ENCODE assay signal across 8 cellular contexts in genomic region chr17:29760279-29760721, GRCh38.
DNase-seq lines count a peak whose midpoint lies in the region; ATAC-seq and TF ChIP-seq lines count a peak whose summit lies in the region.

No MANE protein-coding gene starts in this region.

- H3K4me1 ChIP-seq in SK-N-SH (ENCODE audit: control insufficient read depth in 1 of 2, insufficient read depth in 2 of 2, low read depth in 1 of 2, low read length in 1 of 2) (peaks cover 13 to 14% of the 10 kb centered on the region in 2 experiments; a peak in 3 of 4 replicates), left lung (peaks cover 0 to 41% of the 10 kb centered on the region in 2 donors)

- H3K27me3 ChIP-seq in SK-N-SH (ENCODE audit: insufficient read depth): no peaks in the 10 kb centered on the region
- H3K27me3 ChIP-seq in left lung: no peaks in the 10 kb centered on the region

- H3F3A ChIP-seq in SK-N-SH (replicated peaks; ENCODE audit: insufficient read depth): peaks cover 8% of the 10 kb centered on the region

- WGBS in SK-N-SH (ENCODE audit: low lambda C conversion rate): 14% methylated on average over 7 of the region's 7 CpGs

- no peaks in the 10 kb centered on the region for H4K20me1 ChIP-seq in SK-N-SH (ENCODE audit: insufficient read depth)

- no peaks in the 10 kb centered on the region for H3K9me2 ChIP-seq in SK-N-SH

- H2AFZ ChIP-seq in SK-N-SH (ENCODE audit: low read depth): no peak overlapping the region

- POLR2A ChIA-PET in SK-N-SH (lab: Yijun Ruan, JAX): interaction anchor here (0.6 to 1.5 kb wide), 6 partner anchors 17 to 192 kb away, joined by 3 to 5 read pairs (median 4); partner anchors contain the start of gene TP53I13

- TF ChIP-seq EP300 in SK-N-SH (IDR thresholded peaks at IDR 0.05; ENCODE audit: borderline replicate concordance in 1 of 2, low read depth in 1 of 2, low read length in 1 of 2): no peak

- H3K4me3 ChIP-seq in SK-N-SH (ENCODE audit: low read depth in 2 of 2, low read length in 1 of 2) (peak overlapping the region; percentile 80 to 87), astrocyte of the cerebellum (ENCODE audit: low read depth, low read length) (peak overlapping the region; percentile 66), left lung (peak overlapping the region; percentile 83)

- in situ Hi-C loops in astrocyte of the cerebellum (cut with HindIII; ENCODE audit: low sequenced_read_pairs): no loop called here

- H3K9ac ChIP-seq in SK-N-SH: peak overlapping the region; percentile 66; the same call in 1 of the 2 replicates

- H3K36me3 ChIP-seq in SK-N-SH (replicated peaks in 1 of 2; ENCODE audit: control insufficient read depth in 1 of 2, insufficient read depth in 2 of 2, low read length in 1 of 2) (peaks cover 0 to 4% of the 10 kb centered on the region in 2 experiments), left lung (peaks cover 0 to 11% of the 10 kb centered on the region in 2 donors)

- TF ChIP-seq CTCF in SK-N-SH (IDR thresholded peaks at IDR 0.05) (no peak), astrocyte of the cerebellum (IDR thresholded peaks at IDR 0.05; ENCODE audit: low read depth, low read length, missing control alignments) (no peak), left lung (IDR thresholded peaks at IDR 0.05) (no peak)

- DNase-seq in GDM1 (lab: John Stamatoyannopoulos, UW) (peak; percentile 3), SK-N-SH (no peak), astrocyte of the cerebellum (ENCODE audit: low read depth) (no peak), left lung (no peak), amniotic stem cell (lab: John Stamatoyannopoulos, UW) (no peak), mesenteric fat pad (ENCODE audit: low spot score) (no peak)
- peak; percentile 10 to 31 (median 27) for DNase-seq in stimulated activated CD4-positive, alpha-beta T cell treated with anti-CD3 and anti-CD28 coated beads, TNF-alpha, amount 100 ng/mL, for 48 hours (ENCODE audit: low read depth in 3 of 3)

- H3K27ac ChIP-seq in SK-N-SH (ENCODE audit: low read depth in 2 of 2, low read length in 1 of 2) (peak overlapping the region; percentile 74 to 88; a peak in 3 of 4 replicates), left lung (peak overlapping the region; percentile 90 to 94)

- TF ChIP-seq RAD21 in SK-N-SH (IDR thresholded peaks at IDR 0.05; ENCODE audit: low read length): no peak

- ATAC-seq in HG02678 (IDR thresholded peaks at IDR 0.05; ENCODE audit: unreplicated experiment) (peak; percentile 45), left lung (peak; percentile 5)

- CTCF ChIA-PET in SK-N-SH (lab: Yijun Ruan, JAX): interaction anchor here (1.0 to 3.7 kb wide), 9 partner anchors 11 to 171 kb away, joined by 3 to 32 read pairs (median 4); partner anchors contain the start of gene ANKRD13B

- H3K79me2 ChIP-seq in SK-N-SH (ENCODE audit: insufficient read depth): peaks cover 25% of the 10 kb centered on the region; the same call in 1 of the 2 replicates

- H3K4me2 ChIP-seq in SK-N-SH: peak overlapping the region; percentile 75

- intact Hi-C loops in left lung (cut with DNase I): no loop called here

- H3K9me3 ChIP-seq in SK-N-SH (no peaks in the 10 kb centered on the region), left lung (no peaks in the 10 kb centered on the region)

TF ChIP-seq in SK-N-SH, 30 proteins besides CTCF, POLR2A, EP300 and RAD21:
- TF ChIP-seq, protein P1, sequence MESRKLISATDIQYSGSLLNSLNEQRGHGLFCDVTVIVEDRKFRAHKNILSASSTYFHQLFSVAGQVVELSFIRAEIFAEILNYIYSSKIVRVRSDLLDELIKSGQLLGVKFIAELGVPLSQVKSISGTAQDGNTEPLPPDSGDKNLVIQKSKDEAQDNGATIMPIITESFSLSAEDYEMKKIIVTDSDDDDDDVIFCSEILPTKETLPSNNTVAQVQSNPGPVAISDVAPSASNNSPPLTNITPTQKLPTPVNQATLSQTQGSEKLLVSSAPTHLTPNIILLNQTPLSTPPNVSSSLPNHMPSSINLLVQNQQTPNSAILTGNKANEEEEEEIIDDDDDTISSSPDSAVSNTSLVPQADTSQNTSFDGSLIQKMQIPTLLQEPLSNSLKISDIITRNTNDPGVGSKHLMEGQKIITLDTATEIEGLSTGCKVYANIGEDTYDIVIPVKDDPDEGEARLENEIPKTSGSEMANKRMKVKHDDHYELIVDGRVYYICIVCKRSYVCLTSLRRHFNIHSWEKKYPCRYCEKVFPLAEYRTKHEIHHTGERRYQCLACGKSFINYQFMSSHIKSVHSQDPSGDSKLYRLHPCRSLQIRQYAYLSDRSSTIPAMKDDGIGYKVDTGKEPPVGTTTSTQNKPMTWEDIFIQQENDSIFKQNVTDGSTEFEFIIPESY (IDR thresholded peaks at IDR 0.05; ENCODE audit: borderline replicate concordance, low read depth): no peak
- TF ChIP-seq, protein P2, sequence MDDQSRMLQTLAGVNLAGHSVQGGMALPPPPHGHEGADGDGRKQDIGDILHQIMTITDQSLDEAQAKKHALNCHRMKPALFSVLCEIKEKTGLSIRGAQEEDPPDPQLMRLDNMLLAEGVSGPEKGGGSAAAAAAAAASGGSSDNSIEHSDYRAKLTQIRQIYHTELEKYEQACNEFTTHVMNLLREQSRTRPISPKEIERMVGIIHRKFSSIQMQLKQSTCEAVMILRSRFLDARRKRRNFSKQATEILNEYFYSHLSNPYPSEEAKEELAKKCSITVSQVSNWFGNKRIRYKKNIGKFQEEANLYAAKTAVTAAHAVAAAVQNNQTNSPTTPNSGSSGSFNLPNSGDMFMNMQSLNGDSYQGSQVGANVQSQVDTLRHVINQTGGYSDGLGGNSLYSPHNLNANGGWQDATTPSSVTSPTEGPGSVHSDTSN (IDR thresholded peaks at IDR 0.05): 0 out of 2 replicates have a peak, but pooled peaks have one; percentile 8

Comparison
In these comparisons a context has a peak if more than half of its experiments do, and no peak if none do; other contexts are left out.
1. DNase-seq: peak in GDM1 (single experiment) and stimulated activated CD4-positive, alpha-beta T cell treated with anti-CD3 and anti-CD28 coated beads, TNF-alpha, amount 100 ng/mL, for 48 hours (3 of 3); none in SK-N-SH (single experiment), astrocyte of the cerebellum (single experiment), left lung (0 of 2), amniotic stem cell (single experiment) and mesenteric fat pad (single experiment).
2. Peak in every context shown above with its lines, with median percentiles within 50 percentile points of each other: H3K4me3 ChIP-seq.